Comparison of ENCODE assay signal across 8 cellular contexts in the genomic region with DNA sequence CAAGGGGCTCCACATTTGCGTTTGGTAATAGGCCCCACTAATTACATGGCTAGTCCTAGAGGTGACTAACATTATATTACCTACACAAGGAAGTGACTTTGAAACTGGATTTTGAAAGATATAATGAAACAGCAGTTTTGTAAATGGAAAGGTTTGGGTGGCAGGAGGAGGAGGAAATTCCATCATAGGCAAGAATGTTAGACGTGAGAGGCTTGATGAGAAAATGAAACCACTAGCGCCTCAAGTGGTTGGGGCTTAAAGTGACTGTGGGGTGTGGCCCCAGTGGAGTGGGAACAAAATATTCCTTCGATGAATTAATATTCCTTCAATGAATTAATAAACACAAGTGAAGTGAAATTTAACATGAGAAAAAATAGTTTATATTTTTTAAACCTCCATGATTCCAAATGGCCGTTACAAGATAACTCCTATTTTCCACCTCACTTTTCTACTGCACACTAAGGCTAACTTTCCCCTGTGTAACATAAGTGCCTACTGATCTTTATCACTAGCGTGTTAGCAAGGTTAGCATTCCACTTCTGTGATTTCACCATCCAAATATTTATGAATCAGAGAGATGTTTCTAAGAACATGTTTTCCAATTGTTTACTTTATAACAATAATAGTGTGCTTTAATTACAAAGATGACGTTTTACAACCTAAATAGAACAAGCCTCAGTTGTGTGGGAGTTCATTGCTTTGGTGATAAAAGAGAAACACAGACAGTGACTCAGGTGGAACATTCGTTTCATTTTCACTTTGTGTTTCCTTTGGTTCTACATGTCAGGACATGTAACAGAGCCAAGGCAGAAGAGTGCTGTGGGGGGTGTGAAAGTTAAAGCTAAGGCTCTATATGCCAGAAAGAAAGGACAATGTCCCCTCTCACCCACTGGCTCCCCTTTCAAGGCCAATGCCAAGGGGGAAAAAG. TPM values are rescaled to one million over a fixed set of nuclear protein-coding genes. Genes with fewer than 3 reads are reported as not detected.
DNase-seq lines count a peak whose midpoint lies in the region; ATAC-seq and TF ChIP-seq lines count a peak whose summit lies in the region.

No MANE protein-coding gene starts in this region.

- CTCF ChIA-PET in AG04450 (lab: Charles Lee), result interaction anchor here (0.9 to 4.9 kb wide), 7 partner anchors 12 to 140 kb away, joined by 3 to 21 read pairs (median 5); partner anchors contain the start of gene ATF3

- peaks cover 3% of the 10 kb centered on the region for H3K27me3 ChIP-seq in AG04450 (ENCODE audit: control insufficient read depth, insufficient read depth, low read length)
- H3K27me3 ChIP-seq in right cardiac atrium (ENCODE audit: control insufficient read depth, insufficient read depth), result no peaks in the 10 kb centered on the region

- H3K4me3 ChIP-seq in AG04450 (ENCODE audit: low read depth, low read length), result peak overlapping the region; percentile 50
- no peak overlapping the region for H3K4me3 ChIP-seq in right cardiac atrium (ENCODE audit: low read length)

- H3K27ac ChIP-seq in AG04450 (ENCODE audit: low read depth, low read length) (peak overlapping the region; percentile 100), right cardiac atrium (ENCODE audit: low read length) (no peak overlapping the region)

- peak; percentile 93 for DNase-seq in AG04450 (ENCODE audit: low read depth, low spot score)
- peak; percentile 71 for DNase-seq in NCI-H2196 (lab: John Stamatoyannopoulos, UW; ENCODE audit: unreplicated experiment)
- peak; percentile 53 for DNase-seq in activated naive CD4-positive, alpha-beta T cell treated with Interleukin-2 at 50 U/mL for 16 hours
- no peak for DNase-seq in right cardiac atrium
- peak; percentile 24 to 36 for DNase-seq in stimulated activated CD4-positive, alpha-beta T cell treated with anti-CD3 and anti-CD28 coated beads, Interleukin-2, amount 100 ng/mL, for 48 hours
- DNase-seq in medulla oblongata (ENCODE audit: extremely low spot score), result no peak

- H3K9me3 ChIP-seq in AG04450 (ENCODE audit: control insufficient read depth, insufficient read depth, low read length) (no peaks in the 10 kb centered on the region; the same call in 1 of the 2 replicates), right cardiac atrium (ENCODE audit: control insufficient read depth, low read length) (no peaks in the 10 kb centered on the region)

- 47% methylated on average over 8 of the region's 8 CpGs for WGBS in right cardiac atrium

- no peaks in the 10 kb centered on the region for H3K4me1 ChIP-seq in right cardiac atrium (ENCODE audit: control insufficient read depth, insufficient read depth, low read length)

- POLR2A ChIA-PET in AG04450 (lab: Yijun Ruan, JAX), result interaction anchor here (0.9 to 2.2 kb wide), 5 partner anchors 12 to 126 kb away, joined by 3 to 33 read pairs (median 4); partner anchors contain the start of gene ATF3

- intact Hi-C loops in right cardiac atrium (cut with DNase I), result no loop called here

- TF ChIP-seq CTCF in AG04450 (IDR thresholded peaks at IDR 0.05; ENCODE audit: low read depth, low read length), result peak; percentile 74

- peak; percentile 97 for ATAC-seq in GM18502 (IDR thresholded peaks at IDR 0.05; ENCODE audit: poor library complexity, unreplicated experiment)
- peak; percentile 92 for ATAC-seq in HG02870 (IDR thresholded peaks at IDR 0.05; ENCODE audit: unreplicated experiment)
- peak; percentile 45 to 75 for ATAC-seq in right cardiac atrium

RNA-seq across cellular contexts. Expression of gene ATF3, which starts 12.5 kb away (rescaled TPM):
- 5.5 TPM in 2 replicates for polyA plus RNA-seq in AG04450 (2011; rRNA removed)
- polyA minus RNA-seq in AG04450 (2011; rRNA and poly(A)+ RNA removed), result 9.8 and 21.2 TPM in 2 replicates
- total RNA-seq in right cardiac atrium, result 10 to 100 TPM in 1 of 4 donors, 1 to 10 TPM in 3; 6.9 to 24.4 (median 7.9) TPM
- 195 TPM for polyA plus RNA-seq in right cardiac atrium

Comparison
In these comparisons a context has a peak if more than half of its experiments do, and no peak if none do; other contexts are left out.
1. DNase-seq: peak in AG04450 (single experiment), NCI-H2196 (single experiment), activated naive CD4-positive, alpha-beta T cell treated with Interleukin-2 at 50 U/mL for 16 hours (single experiment) and stimulated activated CD4-positive, alpha-beta T cell treated with anti-CD3 and anti-CD28 coated beads, Interleukin-2, amount 100 ng/mL, for 48 hours (2 of 2); none in right cardiac atrium (0 of 3) and medulla oblongata (single experiment).
2. RNA of gene ATF3, which starts 12.5 kb away (polyA plus RNA-seq): 195 TPM in right cardiac atrium (single experiment); 5.5 TPM in AG04450; every median in the first group is over 10 times any median in the second.
3. Peak in every context shown above with its lines, with median percentiles within 50 percentile points of each other: ATAC-seq.